13 cellular contexts compared by ENCODE assay signal in the genomic region with DNA sequence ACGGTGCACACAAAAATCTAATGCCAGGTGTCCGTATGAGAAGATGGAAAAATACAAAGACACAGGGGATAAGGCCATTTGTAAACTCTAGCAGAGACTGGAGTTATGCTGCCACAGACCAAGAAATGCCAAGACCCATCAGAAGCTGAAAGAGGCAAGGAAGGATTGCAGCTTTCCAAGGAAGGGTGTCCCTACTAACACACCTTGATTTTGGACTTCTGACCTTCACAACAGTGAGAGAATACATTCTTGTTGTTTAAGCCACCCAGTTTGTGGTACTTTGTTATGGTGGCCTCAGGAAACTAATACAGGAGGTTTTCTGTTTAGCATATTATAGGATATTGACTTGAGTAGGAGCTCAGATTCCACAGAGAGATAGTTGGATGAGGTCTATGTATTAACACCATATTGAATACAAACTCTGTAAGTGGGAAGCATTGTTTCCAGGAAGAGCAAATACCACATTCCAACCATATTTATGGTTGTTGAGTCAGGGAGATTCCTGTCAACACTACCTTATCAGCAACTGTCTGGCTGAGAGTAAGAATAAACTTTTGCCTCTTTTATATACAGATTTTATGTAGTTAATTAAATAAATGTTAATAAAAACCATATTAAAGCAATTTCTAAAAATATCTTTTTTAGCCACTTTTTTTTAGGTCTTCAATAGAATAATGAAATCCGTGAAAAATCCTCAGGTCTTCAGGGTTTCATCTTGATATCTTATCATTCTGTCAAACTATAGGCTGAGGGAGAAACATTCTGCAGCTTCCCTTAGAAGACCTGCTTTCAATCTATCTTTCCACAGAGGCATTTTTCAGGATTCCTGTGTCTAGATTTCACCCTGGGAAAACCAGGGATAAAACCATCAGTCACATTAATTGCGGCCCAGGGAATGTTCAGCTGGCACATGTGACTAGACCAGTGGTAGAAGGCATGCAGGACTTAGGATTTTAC. TPM values are rescaled to one million over a fixed set of nuclear protein-coding genes. Genes with fewer than 3 reads are reported as not detected.
A peak's percentile ranks its signal among the peaks of the same experiment; 100 is the strongest.
DNase-seq lines count a peak whose midpoint lies in the region; ATAC-seq and TF ChIP-seq lines count a peak whose summit lies in the region.
"Had no signal": no experiment of that assay in that cellular context is flagged by ENCODE, and none has a peak within 500 bp of the region (broad histone marks: within the 10 kb centered on the region; RNA-seq: fewer than 3 reads in every experiment).

No MANE protein-coding gene starts in this region.

- DNase-seq in A172 (ENCODE audit: low spot score) (peak; percentile 93), HS-5 (ENCODE audit: low read depth) (peak; percentile 64), WERI-Rb-1 (peak; percentile 21), hepatic stellate cell (ENCODE audit: low spot score) (peak; percentile 3), G401 (ENCODE audit: low spot score) (no peak)
- DNase-seq in naive thymus-derived CD8-positive, alpha-beta T cell = no peak
- DNase-seq: activated T-cell treated with anti-CD3 and anti-CD28 coated beads, Interleukin-2, amount 50 U/mL, for 4 hours; DND-41; Kasumi-1; Peyer's patch; posterior cingulate gyrus had no signal

- no peaks in the 10 kb centered on the region for H3K9me3 ChIP-seq in WERI-Rb-1 (ENCODE audit: severe bottlenecking)
- H3K9me3 ChIP-seq: Peyer's patch had no signal

- no peak overlapping the region for H3K27ac Mint-ChIP-seq in naive thymus-derived CD8-positive, alpha-beta T cell
- H3K27ac Mint-ChIP-seq in stimulated activated memory B cell treated with anti-CD40 and anti-IgM and Interleukin-4, amounts not matched to agents 10 μg/mL and 1 μg/mL and 100 μg/mL, for 72 hours = no peak overlapping the region

- no peaks in the 10 kb centered on the region for H3K36me3 Mint-ChIP-seq in naive thymus-derived CD8-positive, alpha-beta T cell
- H3K36me3 Mint-ChIP-seq in stimulated activated memory B cell treated with anti-CD40 and anti-IgM and Interleukin-4, amounts not matched to agents 10 μg/mL and 1 μg/mL and 100 μg/mL, for 72 hours = no peaks in the 10 kb centered on the region

- POLR2A ChIA-PET in naive thymus-derived CD8-positive, alpha-beta T cell (lab: Charles Lee) = no interaction called here

- H3K4me3 Mint-ChIP-seq in naive thymus-derived CD8-positive, alpha-beta T cell = no peak overlapping the region
- no peak overlapping the region for H3K4me3 Mint-ChIP-seq in stimulated activated memory B cell treated with anti-CD40 and anti-IgM and Interleukin-4, amounts not matched to agents 10 μg/mL and 1 μg/mL and 100 μg/mL, for 72 hours
- H3K4me3 Mint-ChIP-seq: activated T-cell treated with anti-CD3 and anti-CD28 coated beads, Interleukin-2, amount 50 U/mL, for 4 hours had no signal

- no peaks in the 10 kb centered on the region for H3K4me1 Mint-ChIP-seq in naive thymus-derived CD8-positive, alpha-beta T cell
- H3K4me1 Mint-ChIP-seq in stimulated activated memory B cell treated with anti-CD40 and anti-IgM and Interleukin-4, amounts not matched to agents 10 μg/mL and 1 μg/mL and 100 μg/mL, for 72 hours = no peaks in the 10 kb centered on the region

- no peaks in the 10 kb centered on the region for H3K27me3 ChIP-seq in WERI-Rb-1 (ENCODE audit: insufficient read depth, low read depth, severe bottlenecking)
- H3K27me3 ChIP-seq: Peyer's patch had no signal

- peaks cover 0 to 2% (median 0%) of the 10 kb centered on the region in 9 donors for H3K9me3 Mint-ChIP-seq in naive thymus-derived CD8-positive, alpha-beta T cell
- no peaks in the 10 kb centered on the region for H3K9me3 Mint-ChIP-seq in stimulated activated memory B cell treated with anti-CD40 and anti-IgM and Interleukin-4, amounts not matched to agents 10 μg/mL and 1 μg/mL and 100 μg/mL, for 72 hours
- H3K9me3 Mint-ChIP-seq: activated T-cell treated with anti-CD3 and anti-CD28 coated beads, Interleukin-2, amount 50 U/mL, for 4 hours had no signal

- TF ChIP-seq CTCF in WERI-Rb-1 (IDR thresholded peaks at IDR 0.05; ENCODE audit: low read depth, low read length) = no peak

- H3K36me3 ChIP-seq in WERI-Rb-1 = no peaks in the 10 kb centered on the region
- H3K36me3 ChIP-seq: Peyer's patch had no signal

- H3K27me3 Mint-ChIP-seq in naive thymus-derived CD8-positive, alpha-beta T cell = peaks cover 0 to 9% (median 2%) of the 10 kb centered on the region in 5 donors
- H3K27me3 Mint-ChIP-seq in stimulated activated memory B cell treated with anti-CD40 and anti-IgM and Interleukin-4, amounts not matched to agents 10 μg/mL and 1 μg/mL and 100 μg/mL, for 72 hours = no peaks in the 10 kb centered on the region

- in situ Hi-C loops in G401 (cut with HindIII; ENCODE audit: low sequenced_read_pairs) = no loop called here

- no peak overlapping the region for H3K27ac ChIP-seq in WERI-Rb-1
- H3K27ac ChIP-seq: Peyer's patch had no signal

- no peak overlapping the region for H3K4me3 ChIP-seq in WERI-Rb-1 (ENCODE audit: low read depth, low read length)
- H3K4me3 ChIP-seq: Peyer's patch had no signal

- no peak for ATAC-seq in naive thymus-derived CD8-positive, alpha-beta T cell
- ATAC-seq in GM21526 (IDR thresholded peaks at IDR 0.05; ENCODE audit: low FRiP score, unreplicated experiment) = no peak
- ATAC-seq in stimulated activated memory B cell treated with anti-CD40 and anti-IgM and Interleukin-4, amounts not matched to agents 10 μg/mL and 1 μg/mL and 100 μg/mL, for 72 hours = no peak
- ATAC-seq: activated T-cell treated with anti-CD3 and anti-CD28 coated beads, Interleukin-2, amount 50 U/mL, for 4 hours had no signal

RNA-seq across cellular contexts. Expression of gene HNMT, which starts 35.4 kb away (rescaled TPM):
- 22.6 and 32.8 TPM in 2 replicates for total RNA-seq in A172 (2014; rRNA removed; shearing (Covaris generic))
- total RNA-seq in naive thymus-derived CD8-positive, alpha-beta T cell = under 1 TPM; 0.11 to 0.34 TPM
- polyA plus RNA-seq in naive thymus-derived CD8-positive, alpha-beta T cell = under 1 TPM in 1 of 3 donors, not detected in 2; 0.46 TPM
- total RNA-seq in G401 (2014; rRNA removed; shearing (Covaris generic)) = not detected in 2 replicates
- total RNA-seq: activated T-cell treated with anti-CD3 and anti-CD28 coated beads, Interleukin-2, amount 50 U/mL, for 4 hours had no signal

Comparison
In these comparisons a context has a peak if more than half of its experiments do, and no peak if none do; other contexts are left out.
1. DNase-seq: peak in A172 (single experiment), HS-5 (single experiment), WERI-Rb-1 (single experiment) and hepatic stellate cell (single experiment); none in naive thymus-derived CD8-positive, alpha-beta T cell (0 of 10) and G401 (single experiment).
2. RNA of gene HNMT, which starts 35.4 kb away (total RNA-seq): 22.6 to 32.8 TPM in A172; 0.11 to 0.34 TPM in naive thymus-derived CD8-positive, alpha-beta T cell and not detected in G401; every median in the first group is over 10 times any median in the second.